ENCODE assay signal across 8 cellular contexts in genomic region chr1:169115891-169116585, GRCh38.
DNase-seq lines count a peak whose midpoint lies in the region; ATAC-seq and TF ChIP-seq lines count a peak whose summit lies in the region.

No MANE protein-coding gene starts in this region.

- H3K4me3 Mint-ChIP-seq in stimulated activated effector memory CD8-positive, alpha-beta T cell treated with anti-CD3 and anti-CD28 coated beads, Interleukin-12 subunit alpha, Interleukin-12 subunit beta, amount 100 ng/mL, for 72 hours = peak overlapping the region; percentile 7

- peak; percentile 56 for ATAC-seq in GM18505 (IDR thresholded peaks at IDR 0.05; ENCODE audit: unreplicated experiment)
- ATAC-seq in HG02759 (IDR thresholded peaks at IDR 0.05; ENCODE audit: unreplicated experiment) = peak; percentile 71
- peak; percentile 83 for ATAC-seq in stimulated activated effector memory CD8-positive, alpha-beta T cell treated with anti-CD3 and anti-CD28 coated beads, Interleukin-12 subunit alpha, Interleukin-12 subunit beta, amount 100 ng/mL, for 72 hours

- DNase-seq in hippocampal formation (lab: John Stamatoyannopoulos, UW) (peak; percentile 16 to 51), NCI-H1092 treated with DMSO at 0.1 percent for 48 hours (lab: John Stamatoyannopoulos, UW) (no peak), HEK293T (ENCODE audit: extremely low spot score) (no peak), AG20443 (ENCODE audit: low spot score) (no peak)
- DNase-seq in stimulated activated effector memory CD8-positive, alpha-beta T cell treated with anti-CD3 and anti-CD28 coated beads, Interleukin-12 subunit alpha, Interleukin-12 subunit beta, amount 100 ng/mL, for 72 hours (ENCODE audit: low spot score in 2 of 2) = no peak

- no peak for TF ChIP-seq CTCF in WI38 (IDR thresholded peaks at IDR 0.05; ENCODE audit: low read depth, low read length)

- 0 out of 2 replicates have a peak overlapping the region, but pooled peaks have one; percentile 2 for H3K4me3 ChIP-seq in WI38 (ENCODE audit: low read depth, low read length)

- TF ChIP-seq POLR2A in GM18505 (IDR thresholded peaks at IDR 0.05; ENCODE audit: borderline replicate concordance, extremely low read depth, insufficient read depth, insufficient read length) = no peak

- CTCF ChIA-PET in HEK293T (lab: Yijun Ruan, JAX) = no interaction called here

- POLR2A ChIA-PET in HEK293T (lab: Yijun Ruan, JAX) = no interaction called here

- H3K9me3 Mint-ChIP-seq in stimulated activated effector memory CD8-positive, alpha-beta T cell treated with anti-CD3 and anti-CD28 coated beads, Interleukin-12 subunit alpha, Interleukin-12 subunit beta, amount 100 ng/mL, for 72 hours = no peaks in the 10 kb centered on the region

- peaks cover 12% of the 10 kb centered on the region for H3K4me1 Mint-ChIP-seq in stimulated activated effector memory CD8-positive, alpha-beta T cell treated with anti-CD3 and anti-CD28 coated beads, Interleukin-12 subunit alpha, Interleukin-12 subunit beta, amount 100 ng/mL, for 72 hours

- peak overlapping the region; percentile 85 for H3K27ac Mint-ChIP-seq in stimulated activated effector memory CD8-positive, alpha-beta T cell treated with anti-CD3 and anti-CD28 coated beads, Interleukin-12 subunit alpha, Interleukin-12 subunit beta, amount 100 ng/mL, for 72 hours

- H3K36me3 Mint-ChIP-seq in stimulated activated effector memory CD8-positive, alpha-beta T cell treated with anti-CD3 and anti-CD28 coated beads, Interleukin-12 subunit alpha, Interleukin-12 subunit beta, amount 100 ng/mL, for 72 hours = peaks cover 37% of the 10 kb centered on the region

TF ChIP-seq in HEK293T, 16 proteins besides CTCF, POLR2A, EP300 and RAD21:
- TF ChIP-seq TARDBP (IDR thresholded peaks at IDR 0.05) = no peak
- TF ChIP-seq FOXA1 (IDR thresholded peaks at IDR 0.05) = no peak
- TF ChIP-seq ZNF384 (IDR thresholded peaks at IDR 0.05) = no peak
- no peak for TF ChIP-seq PKNOX1 (IDR thresholded peaks at IDR 0.05)
- TF ChIP-seq ARNT (IDR thresholded peaks at IDR 0.05) = no peak
- TF ChIP-seq SUZ12 (IDR thresholded peaks at IDR 0.05) = no peak
- no peak for TF ChIP-seq ELF4 (IDR thresholded peaks at IDR 0.05)
- no peak for TF ChIP-seq L3MBTL2 (conservative IDR thresholded peaks at IDR 0.05)

Comparison
In these comparisons a context has a peak if more than half of its experiments do, and no peak if none do; other contexts are left out.
1. DNase-seq: peak in hippocampal formation (2 of 2); none in stimulated activated effector memory CD8-positive, alpha-beta T cell treated with anti-CD3 and anti-CD28 coated beads, Interleukin-12 subunit alpha, Interleukin-12 subunit beta, amount 100 ng/mL, for 72 hours (0 of 2), NCI-H1092 treated with DMSO at 0.1 percent for 48 hours (single experiment), HEK293T (single experiment) and AG20443 (single experiment).
2. Peak in every context shown above with its lines, with median percentiles within 50 percentile points of each other: ATAC-seq.